19 cellular contexts compared by ENCODE assay signal in genomic region chr3:853489-853888, GRCh38.
DNase-seq lines count a peak whose midpoint lies in the region; ATAC-seq and TF ChIP-seq lines count a peak whose summit lies in the region.
"Had no signal": no experiment of that assay in that cellular context is flagged by ENCODE, and none has a peak within 500 bp of the region (broad histone marks: within the 10 kb centered on the region; RNA-seq: fewer than 3 reads in every experiment).

No MANE protein-coding gene starts in this region.

- TF ChIP-seq CTCF in GM12865 (IDR thresholded peaks at IDR 0.05; ENCODE audit: insufficient read depth, low read depth, low read length, missing control alignments) (no peak), neural progenitor cell (IDR thresholded peaks at IDR 0.05) (no peak), CD14-positive monocyte (IDR thresholded peaks at IDR 0.05) (no peak)

- H3K27ac Mint-ChIP-seq in neural progenitor cell, result peak overlapping the region; percentile 11
- no peak overlapping the region for H3K27ac Mint-ChIP-seq in CD14-positive monocyte
- H3K27ac Mint-ChIP-seq: CD4-positive, alpha-beta memory T cell; GM23338; HFFc6 had no signal

- intact Hi-C loops in CD14-positive monocyte (cut with micrococcal nuclease), result no loop called here

- no peaks in the 10 kb centered on the region for H3K4me1 ChIP-seq in neural progenitor cell
- H3K4me1 ChIP-seq: A549 had no signal

- no peak overlapping the region for H3K4me2 ChIP-seq in neural progenitor cell
- H3K4me2 ChIP-seq: A549, GM23338 had no signal

- no peaks in the 10 kb centered on the region for H3K36me3 Mint-ChIP-seq in neural progenitor cell
- H3K36me3 Mint-ChIP-seq in CD14-positive monocyte, result no peaks in the 10 kb centered on the region
- H3K36me3 Mint-ChIP-seq: CD4-positive, alpha-beta memory T cell had no signal

- H3K27me3 Mint-ChIP-seq in neural progenitor cell (ENCODE audit: insufficient read depth, low read depth), result no peaks in the 10 kb centered on the region
- no peaks in the 10 kb centered on the region for H3K27me3 Mint-ChIP-seq in CD14-positive monocyte (ENCODE audit: low read depth in 3 of 3)
- H3K27me3 Mint-ChIP-seq: CD4-positive, alpha-beta memory T cell had no signal

- H4K20me1 ChIP-seq in neural progenitor cell (ENCODE audit: low read depth), result no peaks in the 10 kb centered on the region

- H3K27ac ChIP-seq in neural progenitor cell, result no peak overlapping the region
- H3K27ac ChIP-seq: 22Rv1, A549, C4-2B had no signal

- H3K4me1 Mint-ChIP-seq in neural progenitor cell (no peaks in the 10 kb centered on the region), CD14-positive monocyte (no peaks in the 10 kb centered on the region)
- H3K4me1 Mint-ChIP-seq: CD4-positive, alpha-beta memory T cell; GM23338 had no signal

- ATAC-seq in GM19395 (IDR thresholded peaks at IDR 0.05; ENCODE audit: unreplicated experiment), result peak; percentile 41
- ATAC-seq: A549, GM23338, HCT116 had no signal

- peak; percentile 18 for DNase-seq in GM12865 (ENCODE audit: low read depth)
- peak; percentile 18 for DNase-seq in MV-4-11 (lab: John Stamatoyannopoulos, UW)
- no peak for DNase-seq in neural progenitor cell (ENCODE audit: low spot score)
- DNase-seq in NCI-H446 (lab: John Stamatoyannopoulos, UW), result no peak
- no peak for DNase-seq in CD14-positive monocyte (ENCODE audit: low spot score)
- DNase-seq in SHP77 treated with DMSO at 0.1 percent for 48 hours (lab: John Stamatoyannopoulos, UW), result no peak
- DNase-seq: AML-193; CD4-positive, alpha-beta memory T cell; DMS153; DMS79; GDM1; HFFc6; KG1 had no signal

- H3K9me3 Mint-ChIP-seq in neural progenitor cell, result no peaks in the 10 kb centered on the region
- H3K9me3 Mint-ChIP-seq in CD14-positive monocyte, result peaks cover 7 to 39% (median 26%) of the 10 kb centered on the region in 7 donors

- H3K4me3 ChIP-seq in GM12865 (ENCODE audit: low read depth, low read length), result no peak overlapping the region
- no peak overlapping the region for H3K4me3 ChIP-seq in neural progenitor cell
- H3K4me3 ChIP-seq: A549, GM23338 had no signal

- no peak overlapping the region for H3K9ac ChIP-seq in neural progenitor cell

- H3K36me3 ChIP-seq in neural progenitor cell, result no peaks in the 10 kb centered on the region

- no peaks in the 10 kb centered on the region for H3K27me3 ChIP-seq in neural progenitor cell

- no peak overlapping the region for H3K4me3 Mint-ChIP-seq in neural progenitor cell
- H3K4me3 Mint-ChIP-seq in CD14-positive monocyte, result no peak overlapping the region
- H3K4me3 Mint-ChIP-seq: CD4-positive, alpha-beta memory T cell; GM23338; HFFc6 had no signal

- no peaks in the 10 kb centered on the region for H3K79me2 ChIP-seq in neural progenitor cell (ENCODE audit: low read depth)

- H2AFZ ChIP-seq in neural progenitor cell (replicated peaks), result no peak overlapping the region
- H2AFZ ChIP-seq: GM23338 had no signal

- no peaks in the 10 kb centered on the region for H3F3A ChIP-seq in neural progenitor cell (ENCODE audit: low read depth)

- H3K9me3 ChIP-seq in neural progenitor cell (ENCODE audit: low read depth), result no peaks in the 10 kb centered on the region

Comparison
In these comparisons a context has a peak if more than half of its experiments do, and no peak if none do; other contexts are left out.
1. DNase-seq: peak in GM12865 (single experiment) and MV-4-11 (single experiment); none in neural progenitor cell (single experiment), NCI-H446 (0 of 2), CD14-positive monocyte (single experiment) and SHP77 treated with DMSO at 0.1 percent for 48 hours (single experiment).